8 cellular contexts compared by ENCODE assay signal in the genomic region with DNA sequence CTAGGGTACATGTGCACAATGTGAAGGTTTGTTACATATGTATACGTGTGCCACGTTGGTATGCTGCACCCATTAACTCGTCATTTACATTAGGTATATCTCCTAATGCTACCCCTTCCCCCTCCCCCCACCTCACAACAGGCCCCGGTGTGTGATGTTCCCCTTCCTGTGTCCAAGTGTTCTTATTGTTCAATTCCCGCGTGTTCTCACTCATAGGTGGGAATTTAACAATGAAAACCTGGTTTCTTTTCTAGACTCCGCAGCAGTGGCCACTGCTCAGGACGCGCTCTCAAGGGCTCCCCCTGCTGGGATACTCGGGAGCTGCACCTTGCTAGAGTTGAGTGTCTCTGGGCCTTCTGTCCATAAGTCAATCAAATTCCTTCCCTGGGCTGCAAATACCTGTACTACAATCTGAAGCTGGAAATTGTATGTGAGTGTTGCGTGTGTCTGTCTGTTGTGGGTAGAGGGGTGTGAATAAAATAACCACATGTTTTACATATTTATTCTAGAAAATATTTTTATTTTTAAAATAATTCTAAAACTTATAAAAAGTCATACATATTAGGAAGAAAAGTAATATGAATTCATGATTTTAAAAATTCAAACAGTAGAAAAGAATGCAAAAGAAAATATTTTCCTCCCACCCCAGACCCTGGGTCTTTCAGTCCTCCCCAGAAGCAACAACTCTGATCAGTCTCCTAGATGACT. TPM values are rescaled to one million over a fixed set of nuclear protein-coding genes. Genes with fewer than 3 reads are reported as not detected.
DNase-seq lines count a peak whose midpoint lies in the region; ATAC-seq and TF ChIP-seq lines count a peak whose summit lies in the region.

No MANE protein-coding gene starts in this region.

- no peak overlapping the region for H3K18ac ChIP-seq in trophoblast cell (ENCODE audit: low read length)

- no peaks in the 10 kb centered on the region for H3K36me3 ChIP-seq in SK-N-MC (ENCODE audit: insufficient read depth, low read length)
- H3K36me3 ChIP-seq in trophoblast cell (ENCODE audit: control insufficient read depth in 1 of 2, insufficient read depth in 2 of 2, low read length in 2 of 2), result no peaks in the 10 kb centered on the region
- H3K36me3 ChIP-seq in tibial artery, result no peaks in the 10 kb centered on the region

- H3K4ac ChIP-seq in trophoblast cell (ENCODE audit: low read depth, low read length), result no peak overlapping the region

- H3K27me3 ChIP-seq in trophoblast cell (ENCODE audit: insufficient read depth, low read length) (no peaks in the 10 kb centered on the region), tibial artery (peaks cover 0 to 19% of the 10 kb centered on the region in 2 donors)

- no peak overlapping the region for H4K91ac ChIP-seq in trophoblast cell (ENCODE audit: low read depth, low read length)

- peak overlapping the region; percentile 50 for H3K4me2 ChIP-seq in trophoblast cell (ENCODE audit: low read length)

- TF ChIP-seq CTCF in tibial artery (IDR thresholded peaks at IDR 0.05), result peak; percentile 81 to 96

- H3K23ac ChIP-seq in trophoblast cell (ENCODE audit: low read length), result no peak overlapping the region

- H4K8ac ChIP-seq in trophoblast cell (ENCODE audit: low read depth, low read length), result no peak overlapping the region

- no peak overlapping the region for H2AK5ac ChIP-seq in trophoblast cell (ENCODE audit: low read length)

- no peaks in the 10 kb centered on the region for H3K79me2 ChIP-seq in trophoblast cell (ENCODE audit: control insufficient read depth, insufficient read depth, low read length, poor library complexity)

- ATAC-seq in Right ventricle myocardium inferior, result peak; percentile 73

- no peak overlapping the region for H4K12ac ChIP-seq in trophoblast cell (ENCODE audit: low read depth, low read length)

- WGBS in trophoblast cell (ENCODE audit: extremely low coverage, insufficient coverage, insufficient read length), result no CpG with 5 or more reads among the region's 11 CpGs

- no peak overlapping the region for H2BK120ac ChIP-seq in trophoblast cell (ENCODE audit: insufficient read depth, low read length, poor library complexity)

- H3K14ac ChIP-seq in trophoblast cell (ENCODE audit: low read length), result no peak overlapping the region

- H3K4me3 ChIP-seq in SK-N-MC (peak overlapping the region; percentile 68), trophoblast cell (ENCODE audit: low read depth, low read length) (no peak overlapping the region), tibial artery (peak overlapping the region; percentile 38 to 44)

- no peak overlapping the region for H2BK12ac ChIP-seq in trophoblast cell (ENCODE audit: low read length)

- intact Hi-C loops in Right ventricle myocardium inferior (cut with DNase I), result loop anchor here (2.0 kb wide), 1 partner anchor 142 kb away; no protein-coding TSS in a partner anchor
- intact Hi-C loops in tibial artery (cut with DNase I; ENCODE audit: low total_unique reads), result no loop called here

- DNase-seq in activated gamma-delta T cell treated with Interleukin-2 at 50 U/mL for 16 hours, result peak; percentile 93
- no peak for DNase-seq in activated gamma-delta T cell (lab: John Stamatoyannopoulos, UW)
- peak; percentile 73 for DNase-seq in MV-4-11 (lab: John Stamatoyannopoulos, UW)
- no peak for DNase-seq in SK-N-MC (ENCODE audit: low read depth, low spot score)
- peak; percentile 91 for DNase-seq in activated naive CD4-positive, alpha-beta T cell treated with anti-CD3 and anti-CD28 coated beads, Interleukin-2, amount 50 U/mL, for 16 hours
- peak; percentile 91 for DNase-seq in Right ventricle myocardium inferior (ENCODE audit: missing footprints)
- DNase-seq in trophoblast cell, result peak; percentile 91 to 97
- peak; percentile 80 to 87 for DNase-seq in tibial artery

- no peaks in the 10 kb centered on the region for H3K9me3 ChIP-seq in SK-N-MC (ENCODE audit: low read depth, low read length)
- H3K9me3 ChIP-seq in trophoblast cell (ENCODE audit: insufficient read depth, low read depth, low read length), result no peaks in the 10 kb centered on the region
- H3K9me3 ChIP-seq in tibial artery, result no peaks in the 10 kb centered on the region

- H3K27ac ChIP-seq in SK-N-MC (no peak overlapping the region), trophoblast cell (ENCODE audit: low read depth, low read length) (no peak overlapping the region), tibial artery (no peak overlapping the region)

- peaks cover 5% of the 10 kb centered on the region in 2 experiments for H3K4me1 ChIP-seq in trophoblast cell (ENCODE audit: control insufficient read depth in 1 of 2, insufficient read depth in 2 of 2, low read length in 2 of 2)
- H3K4me1 ChIP-seq in tibial artery, result no peaks in the 10 kb centered on the region

- no peak overlapping the region for H2BK5ac ChIP-seq in trophoblast cell (ENCODE audit: low read depth, low read length, poor library complexity)

- H3K79me1 ChIP-seq in trophoblast cell (ENCODE audit: low read length), result no peaks in the 10 kb centered on the region

- H3K9ac ChIP-seq in SK-N-MC (ENCODE audit: insufficient read length), result no peak overlapping the region
- no peak overlapping the region for H3K9ac ChIP-seq in trophoblast cell (ENCODE audit: low read length)

- H2AFZ ChIP-seq in trophoblast cell (ENCODE audit: insufficient read depth, low read length, poor library complexity), result no peak overlapping the region

RNA-seq across cellular contexts. Expression of gene CEP250, which starts 8.2 kb away (rescaled TPM):
- 15.9 TPM for total RNA-seq in Right ventricle myocardium inferior
- 11.3 TPM in 2 replicates for polyA plus RNA-seq in trophoblast cell (2013)

RNA-seq across cellular contexts. Expression of gene GDF5, which starts 9.2 kb away (rescaled TPM):
- 0.08 TPM for total RNA-seq in Right ventricle myocardium inferior
- 0.04 TPM in 2 replicates for polyA plus RNA-seq in trophoblast cell (2013)

RNA-seq across cellular contexts. Expression of gene UQCC1, which starts 35.5 kb away (rescaled TPM):
- total RNA-seq in Right ventricle myocardium inferior, result 148 TPM
- 28.8 and 32.1 TPM in 2 replicates for polyA plus RNA-seq in trophoblast cell (2013)

Comparison
In these comparisons a context has a peak if more than half of its experiments do, and no peak if none do; other contexts are left out.
1. DNase-seq: peak in activated gamma-delta T cell treated with Interleukin-2 at 50 U/mL for 16 hours (single experiment), MV-4-11 (single experiment), activated naive CD4-positive, alpha-beta T cell treated with anti-CD3 and anti-CD28 coated beads, Interleukin-2, amount 50 U/mL, for 16 hours (single experiment), Right ventricle myocardium inferior (single experiment), trophoblast cell (2 of 2) and tibial artery (2 of 2); none in activated gamma-delta T cell (single experiment) and SK-N-MC (single experiment).